ENCODE assay signal across 28 cellular contexts in the genomic region with DNA sequence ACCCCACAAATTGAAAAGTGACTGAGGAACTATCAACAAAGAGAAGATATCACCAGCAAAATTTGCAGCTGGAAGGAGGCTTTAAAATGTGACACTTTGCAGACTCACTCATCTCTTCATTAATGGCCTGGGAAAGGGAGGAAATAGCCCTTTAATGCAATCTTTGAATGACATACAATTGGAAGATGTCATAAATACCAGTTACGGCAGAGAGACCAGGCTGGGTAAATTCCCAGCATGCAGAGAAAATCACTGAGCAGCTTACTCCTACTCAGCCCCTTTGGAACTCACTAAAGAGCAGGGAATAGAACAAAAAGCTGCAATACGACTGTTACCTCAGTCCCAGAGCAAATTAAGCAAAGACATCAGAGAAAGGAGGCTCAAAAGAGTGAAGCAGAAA.
"Had no signal": no experiment of that assay in that cellular context is flagged by ENCODE, and none has a peak within 500 bp of the region (broad histone marks: within the 10 kb centered on the region; RNA-seq: fewer than 3 reads in every experiment).

No MANE protein-coding gene starts in this region.

- H3K27me3 Mint-ChIP-seq: activated T-cell treated with anti-CD3 and anti-CD28 coated beads, Interleukin-2, amount 50 U/mL, for 24 hours had no signal

- DNase-seq: activated CD4-positive, alpha-beta memory T cell treated with anti-CD3 and anti-CD28 coated beads for 36 hours; activated CD4-positive, alpha-beta T cell treated with anti-CD3 and anti-CD28 coated beads for 4 hours; activated CD8-positive, alpha-beta memory T cell treated with anti-CD3 and anti-CD28 coated beads, Interleukin-2, amount 50 U/mL, for 48 hours; activated gamma-delta T cell treated with Interleukin-2 at 50 U/mL for 16 hours; activated naive CD4-positive, alpha-beta T cell treated with anti-CD3 and anti-CD28 coated beads, Interleukin-2, amount 50 U/mL, for 16 hours; activated T-cell treated with anti-CD3 and anti-CD28 coated beads, Interleukin-2, amount 50 U/mL, for 24 hours; adrenal gland; aorta; cerebellar nuclear complex; colonic mucosa; effector CD8-positive, alpha-beta T cell; gastrocnemius medialis; glutamatergic neuron; left cardiac atrium; left ventricle myocardium superior; midbrain; natural killer cell; right lobe of liver; stimulated activated CD4-positive, alpha-beta T cell treated with anti-CD3 and anti-CD28 coated beads, Interleukin-4, amount 100 ng/mL, for 24 hours; stomach; SW 1271; T-helper 9 cell; thyroid gland; upper lobe of right lung had no signal

- H3K4me1 Mint-ChIP-seq: activated T-helper 17 cell treated with anti-CD3 and anti-CD28 coated beads, Interleukin-2, amount 50 U/mL, for 72 hours had no signal

- ATAC-seq: activated T-helper 17 cell treated with anti-CD3 and anti-CD28 coated beads, Interleukin-2, amount 50 U/mL, for 72 hours; gastrocnemius medialis; left cardiac atrium; left ventricle myocardium superior; natural killer cell; right lobe of liver; stimulated activated effector memory CD8-positive, alpha-beta T cell treated with anti-CD3 and anti-CD28 coated beads, Interleukin-12 subunit alpha, Interleukin-12 subunit beta, amount 100 ng/mL, for 72 hours; upper lobe of right lung had no signal

- H3K4me3 Mint-ChIP-seq: activated CD4-positive, alpha-beta memory T cell treated with anti-CD3 and anti-CD28 coated beads for 36 hours; activated T-cell treated with anti-CD3 and anti-CD28 coated beads, Interleukin-2, amount 50 U/mL, for 24 hours; activated T-helper 17 cell treated with anti-CD3 and anti-CD28 coated beads, Interleukin-2, amount 50 U/mL, for 72 hours; brain; natural killer cell; stimulated activated effector memory CD8-positive, alpha-beta T cell treated with anti-CD3 and anti-CD28 coated beads, Interleukin-12 subunit alpha, Interleukin-12 subunit beta, amount 100 ng/mL, for 72 hours; T-helper 1 cell treated with Interleukin-12 subunit alpha and Interleukin-12 subunit beta and Interleukin-4 antibody, amounts not matched to agents 30 μg/mL and 1 μg/mL, for 36 hours had no signal

- H3K9me3 Mint-ChIP-seq: activated CD4-positive, alpha-beta memory T cell treated with anti-CD3 and anti-CD28 coated beads for 36 hours; activated T-cell treated with anti-CD3 and anti-CD28 coated beads, Interleukin-2, amount 50 U/mL, for 24 hours; brain; natural killer cell; T-helper 1 cell treated with Interleukin-12 subunit alpha and Interleukin-12 subunit beta and Interleukin-4 antibody, amounts not matched to agents 30 μg/mL and 1 μg/mL, for 36 hours had no signal

- H3K27ac Mint-ChIP-seq: activated CD4-positive, alpha-beta memory T cell treated with anti-CD3 and anti-CD28 coated beads for 36 hours; activated T-cell treated with anti-CD3 and anti-CD28 coated beads, Interleukin-2, amount 50 U/mL, for 24 hours; activated T-helper 17 cell treated with anti-CD3 and anti-CD28 coated beads, Interleukin-2, amount 50 U/mL, for 72 hours; brain; natural killer cell; stimulated activated effector memory CD8-positive, alpha-beta T cell treated with anti-CD3 and anti-CD28 coated beads, Interleukin-12 subunit alpha, Interleukin-12 subunit beta, amount 100 ng/mL, for 72 hours; T-helper 1 cell treated with Interleukin-12 subunit alpha and Interleukin-12 subunit beta and Interleukin-4 antibody, amounts not matched to agents 30 μg/mL and 1 μg/mL, for 36 hours had no signal

- H3K36me3 Mint-ChIP-seq: activated CD4-positive, alpha-beta memory T cell treated with anti-CD3 and anti-CD28 coated beads for 36 hours; brain; natural killer cell; stimulated activated effector memory CD8-positive, alpha-beta T cell treated with anti-CD3 and anti-CD28 coated beads, Interleukin-12 subunit alpha, Interleukin-12 subunit beta, amount 100 ng/mL, for 72 hours had no signal
